In the genomic region with DNA sequence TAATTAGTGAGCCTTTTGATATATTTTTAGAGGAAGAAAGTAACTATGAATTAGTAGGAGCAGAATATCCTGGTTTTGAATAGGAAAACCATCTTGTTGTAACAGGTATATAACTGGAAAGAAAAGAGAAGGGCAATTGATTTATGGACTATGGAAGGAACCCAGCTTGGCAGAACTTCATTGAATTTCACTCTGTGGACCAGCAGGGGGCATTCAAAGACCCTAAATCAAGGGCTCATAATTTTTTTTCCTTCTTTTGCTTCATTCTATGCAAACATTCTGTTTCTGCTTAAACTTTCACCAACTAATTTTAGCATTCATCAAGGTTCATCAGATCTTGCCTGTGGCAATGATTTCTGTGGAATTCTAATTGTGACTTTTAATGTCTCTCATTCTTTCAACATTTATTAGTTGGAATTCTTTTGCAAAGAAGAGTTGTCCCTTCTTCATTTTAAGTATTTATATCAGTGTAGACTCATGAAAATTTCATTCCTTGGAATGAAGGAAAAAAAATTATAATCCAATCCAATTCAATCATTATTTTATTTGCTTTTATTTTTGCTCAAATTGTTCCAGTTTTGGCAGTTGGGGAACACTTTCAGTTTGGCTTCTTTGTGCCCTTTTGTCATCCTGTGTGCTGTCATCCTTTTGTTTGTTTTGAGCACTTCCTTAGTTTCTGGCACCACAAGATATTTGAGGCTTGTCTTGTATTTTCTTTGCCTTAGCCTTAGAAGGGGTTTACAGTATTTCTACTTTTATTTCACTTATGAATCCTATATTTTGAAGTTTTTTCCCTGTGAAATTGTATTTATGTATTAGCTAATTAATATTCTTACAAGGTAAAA, we compare ENCODE assay signal across 8 cellular contexts. TPM values are rescaled to one million over a fixed set of nuclear protein-coding genes. Genes with fewer than 3 reads are reported as not detected.
DNase-seq lines count a peak whose midpoint lies in the region; ATAC-seq and TF ChIP-seq lines count a peak whose summit lies in the region.

No MANE protein-coding gene starts in this region.

- DNase-seq in Ammon's horn (ENCODE audit: low spot score): peak; percentile 32
- DNase-seq in T-helper 2 cell: peak in 3 of 5 experiments; percentile 11 to 57 (median 20)
- peak; percentile 33 for DNase-seq in epidermal melanocyte (ENCODE audit: insufficient read length, low spot score)
- peak in 7 of 9 donors; percentile 31 to 67 (median 57) for DNase-seq in naive thymus-derived CD4-positive, alpha-beta T cell
- no peak for DNase-seq in NCI-H2107 treated with DMSO at 0.1 percent for 48 hours (lab: John Stamatoyannopoulos, UW; ENCODE audit: unreplicated experiment)

- no peaks in the 10 kb centered on the region for H3K9me3 ChIP-seq in naive thymus-derived CD4-positive, alpha-beta T cell (ENCODE audit: control insufficient read depth in 2 of 3, low read length in 3 of 3)

- H3K27me3 Mint-ChIP-seq in naive thymus-derived CD4-positive, alpha-beta T cell: no peaks in the 10 kb centered on the region

- H3K36me3 Mint-ChIP-seq in naive thymus-derived CD4-positive, alpha-beta T cell: peaks cover 0 to 18% (median 12%) of the 10 kb centered on the region in 5 donors

- no peak overlapping the region for H3K4me3 ChIP-seq in naive thymus-derived CD4-positive, alpha-beta T cell (ENCODE audit: low read length)

- ATAC-seq in naive thymus-derived CD4-positive, alpha-beta T cell: peak; percentile 88
- no peak for ATAC-seq in GM19328 (IDR thresholded peaks at IDR 0.05; ENCODE audit: unreplicated experiment)

- peak overlapping the region in 8 of 10 donors; percentile 23 to 66 (median 60) for H3K4me3 Mint-ChIP-seq in naive thymus-derived CD4-positive, alpha-beta T cell

- peaks cover 11 to 62% (median 54%) of the 10 kb centered on the region in 7 donors for H3K4me1 Mint-ChIP-seq in naive thymus-derived CD4-positive, alpha-beta T cell

- CTCF ChIA-PET in naive thymus-derived CD4-positive, alpha-beta T cell (lab: Charles Lee): interaction anchor here (0.5 to 15.9 kb wide), 9 partner anchors 12 to 1578 kb away, joined by 3 to 423 read pairs (median 3); no protein-coding TSS in a partner anchor

- no peaks in the 10 kb centered on the region for H3K9me3 Mint-ChIP-seq in naive thymus-derived CD4-positive, alpha-beta T cell

- peak overlapping the region; percentile 34 for H3K27ac ChIP-seq in naive thymus-derived CD4-positive, alpha-beta T cell (ENCODE audit: low read depth, low read length)

- H3K4me1 ChIP-seq in naive thymus-derived CD4-positive, alpha-beta T cell (ENCODE audit: control insufficient read depth in 2 of 2, insufficient read depth in 2 of 2, low read length in 2 of 2): peaks cover 0 to 27% of the 10 kb centered on the region in 2 donors

- intact Hi-C loops in naive thymus-derived CD4-positive, alpha-beta T cell (cut with micrococcal nuclease): loop anchor here (1.0 to 5.0 kb wide), 9 partner anchors 18 to 863 kb away; a partner anchor contains a TSS

- peaks cover 0 to 16% (median 0%) of the 10 kb centered on the region in 3 experiments for H3K36me3 ChIP-seq in naive thymus-derived CD4-positive, alpha-beta T cell (ENCODE audit: control insufficient read depth in 2 of 3, insufficient read depth in 3 of 3, low read length in 3 of 3)

- H3K27ac Mint-ChIP-seq in naive thymus-derived CD4-positive, alpha-beta T cell: peak overlapping the region; percentile 51 to 93 (median 87)

- TF ChIP-seq CTCF in GM12873 (IDR thresholded peaks at IDR 0.05; ENCODE audit: insufficient read depth, low read depth, low read length, missing control alignments) (peak; percentile 71), LNCAP (IDR thresholded peaks at IDR 0.05) (peak; percentile 71; the same call in 1 of the 2 replicates)

- POLR2A ChIA-PET in naive thymus-derived CD4-positive, alpha-beta T cell (lab: Charles Lee): interaction anchor here (1.1 to 3.6 kb wide), 5 partner anchors 30 to 415 kb away, joined by 3 to 19 read pairs (median 6); a partner anchor contains a TSS

- H3K27me3 ChIP-seq in naive thymus-derived CD4-positive, alpha-beta T cell (ENCODE audit: control insufficient read depth in 2 of 2, insufficient read depth in 2 of 2, low read length in 2 of 2): no peaks in the 10 kb centered on the region

RNA-seq across cellular contexts. Expression of a gene that starts 30.4 kb away (rescaled TPM):
- total RNA-seq in naive thymus-derived CD4-positive, alpha-beta T cell: 10 to 100 TPM; 25.9 to 48.7 (median 35.5) TPM
- polyA plus RNA-seq in naive thymus-derived CD4-positive, alpha-beta T cell: 10 to 100 TPM; 55.7 to 71.0 TPM

RNA-seq across cellular contexts. Expression of a gene that starts 39.9 kb away (rescaled TPM):
- 100 to 1,000 TPM; 108 to 913 (median 140) TPM for total RNA-seq in naive thymus-derived CD4-positive, alpha-beta T cell
- polyA plus RNA-seq in naive thymus-derived CD4-positive, alpha-beta T cell: 10 to 100 TPM; 21.0 to 30.8 TPM
